8 cellular contexts compared by ENCODE assay signal in the genomic region with DNA sequence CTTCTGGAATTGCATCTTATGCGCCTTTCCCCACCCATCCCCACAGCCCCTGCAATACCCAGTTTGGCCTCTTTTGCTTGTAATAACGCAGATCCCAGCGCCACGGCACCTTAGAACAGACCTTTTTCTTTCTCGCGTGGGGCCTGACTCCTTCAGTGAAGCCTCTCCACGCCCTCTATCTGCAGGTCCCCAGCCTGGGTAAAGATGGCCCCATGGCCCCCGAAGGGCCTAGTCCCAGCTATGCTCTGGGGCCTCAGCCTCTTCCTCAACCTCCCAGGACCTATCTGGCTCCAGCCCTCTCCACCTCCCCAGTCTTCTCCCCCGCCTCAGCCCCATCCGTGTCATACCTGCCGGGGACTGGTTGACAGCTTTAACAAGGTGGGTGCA. TPM values are rescaled to one million over a fixed set of nuclear protein-coding genes. Genes with fewer than 3 reads are reported as not detected.
DNase-seq lines count a peak whose midpoint lies in the region; ATAC-seq and TF ChIP-seq lines count a peak whose summit lies in the region.

No MANE protein-coding gene starts in this region.

- H3K9me3 ChIP-seq in muscle layer of duodenum (ENCODE audit: control insufficient read depth in 1 of 2, low read length in 2 of 2): no peaks in the 10 kb centered on the region

- no peaks in the 10 kb centered on the region for H3K27me3 ChIP-seq in muscle layer of duodenum (ENCODE audit: low read depth, low read length)

- no peaks in the 10 kb centered on the region for H3K27me3 Mint-ChIP-seq in central memory CD8-positive, alpha-beta T cell

- peak overlapping the region; percentile 96 for H3K27ac Mint-ChIP-seq in central memory CD8-positive, alpha-beta T cell (ENCODE audit: low read depth)

- peak; percentile 49 for DNase-seq in ELR (ENCODE audit: low read depth)
- DNase-seq in NCI-H69 (lab: John Stamatoyannopoulos, UW): peak; percentile 62
- DNase-seq in central memory CD8-positive, alpha-beta T cell (ENCODE audit: low spot score in 2 of 2): no peak
- DNase-seq in dermis blood vessel endothelial cell: no peak
- DNase-seq in GM10266 (ENCODE audit: extremely low spot score): no peak
- no peak for DNase-seq in hepatic stellate cell (ENCODE audit: low spot score)

- H3K27ac ChIP-seq in muscle layer of duodenum (ENCODE audit: low read length): peak overlapping the region; percentile 95

- peaks cover 28 to 29% of the 10 kb centered on the region in 2 donors for H3K36me3 ChIP-seq in muscle layer of duodenum (ENCODE audit: control insufficient read depth in 1 of 2, insufficient read depth in 2 of 2, low read length in 2 of 2)

- peaks cover 39% of the 10 kb centered on the region for H3K4me1 Mint-ChIP-seq in central memory CD8-positive, alpha-beta T cell

- peak; percentile 17 for ATAC-seq in central memory CD8-positive, alpha-beta T cell (replicated peaks; ENCODE audit: extremely low read depth, poor library complexity, severe bottlenecking)
- ATAC-seq in HG03342 (IDR thresholded peaks at IDR 0.05; ENCODE audit: unreplicated experiment): no peak

- peak overlapping the region; percentile 93 for H3K4me3 Mint-ChIP-seq in central memory CD8-positive, alpha-beta T cell

- peak overlapping the region; percentile 81 to 88 for H3K4me3 ChIP-seq in muscle layer of duodenum (ENCODE audit: low read depth in 1 of 2, low read length in 2 of 2)

- no peaks in the 10 kb centered on the region for H3K9me3 Mint-ChIP-seq in central memory CD8-positive, alpha-beta T cell

- peaks cover 15 to 21% of the 10 kb centered on the region in 2 donors for H3K4me1 ChIP-seq in muscle layer of duodenum (ENCODE audit: control insufficient read depth in 1 of 2, insufficient read depth in 2 of 2, low read length in 2 of 2)

- no peak for TF ChIP-seq CTCF in GM10266 (IDR thresholded peaks at IDR 0.05; ENCODE audit: control insufficient read depth, insufficient read depth, low read depth, missing control alignments)

- peaks cover 21% of the 10 kb centered on the region for H3K36me3 Mint-ChIP-seq in central memory CD8-positive, alpha-beta T cell (ENCODE audit: insufficient read depth)

RNA-seq across cellular contexts. Expression of a gene that starts 0.6 kb away (rescaled TPM):
- 33.1 and 50.4 TPM in 2 replicates for total RNA-seq in dermis blood vessel endothelial cell

RNA-seq across cellular contexts. Expression of a gene that starts 17.3 kb away (rescaled TPM):
- total RNA-seq in dermis blood vessel endothelial cell: 20.4 and 25.4 TPM in 2 replicates

RNA-seq across cellular contexts. Expression of a gene that starts 18.0 kb away (rescaled TPM):
- 0.68 and 0.84 TPM in 2 replicates for total RNA-seq in dermis blood vessel endothelial cell

RNA-seq across cellular contexts. Expression of a gene that starts 31.6 kb away (rescaled TPM):
- 0.14 and 0.17 TPM in 2 replicates for total RNA-seq in dermis blood vessel endothelial cell

RNA-seq across cellular contexts. Expression of a gene that starts 43.8 kb away (rescaled TPM):
- total RNA-seq in dermis blood vessel endothelial cell: 31.6 and 39.5 TPM in 2 replicates

Comparison
In these comparisons a context has a peak if more than half of its experiments do, and no peak if none do; other contexts are left out.
1. DNase-seq: peak in ELR (single experiment) and NCI-H69 (single experiment); none in central memory CD8-positive, alpha-beta T cell (0 of 2), dermis blood vessel endothelial cell (single experiment), GM10266 (single experiment) and hepatic stellate cell (single experiment).